8 cellular contexts compared by ENCODE assay signal in genomic region chr16:25065899-25066298, GRCh38. TPM values are rescaled to one million over a fixed set of nuclear protein-coding genes. Genes with fewer than 3 reads are reported as not detected.
DNase-seq lines count a peak whose midpoint lies in the region; ATAC-seq and FAIRE-seq lines count a peak whose summit lies in the region.

No MANE protein-coding gene starts in this region.

- peak overlapping the region; percentile 81 to 98 (median 89) for H3K4me2 ChIP-seq in BLaER1 treated with 17β-estradiol and CSF1 and Interleukin-3, amounts not matched to agents 10 nM and 100 nM

- ATAC-seq in naive B cell (ENCODE audit: low read depth in 2 of 2), result peak; percentile 10 to 16
- no peak for ATAC-seq in GM18868 (IDR thresholded peaks at IDR 0.05; ENCODE audit: unreplicated experiment)

- peak overlapping the region in 3 of 11 experiments; percentile 75 to 80 (median 80); a peak in 3 of 22 replicates for H3K9ac ChIP-seq in BLaER1 treated with 17β-estradiol and CSF1 and Interleukin-3, amounts not matched to agents 10 nM and 100 nM

- H3K36me3 ChIP-seq in BLaER1 treated with 17β-estradiol and CSF1 and Interleukin-3, amounts not matched to agents 10 nM and 100 nM, result no peaks in the 10 kb centered on the region

- H3K9me3 Mint-ChIP-seq in activated T-helper 1 cell treated with anti-CD3 and anti-CD28 coated beads, Interleukin-12 subunit alpha, Interleukin-12 subunit beta, Interleukin-2, Interleukin-4 antibody, amounts not matched to agents 30 ng/mL and 10 ng/mL and 1 ng/mL, durations not matched to agents 14 hours and 24 hours and 36 hours, result no peaks in the 10 kb centered on the region
- H3K9me3 Mint-ChIP-seq in naive B cell, result no peaks in the 10 kb centered on the region

- DNase-seq in GM19239 (ENCODE audit: insufficient read length, low spot score), result no peak
- DNase-seq in activated T-helper 1 cell treated with anti-CD3 and anti-CD28 coated beads, Interleukin-12 subunit alpha, Interleukin-12 subunit beta, Interleukin-2, Interleukin-4 antibody, amounts not matched to agents 30 ng/mL and 10 ng/mL and 1 ng/mL, durations not matched to agents 14 hours and 24 hours and 36 hours (ENCODE audit: low spot score), result no peak
- peak; percentile 29 for DNase-seq in naive B cell
- no peak for DNase-seq in amniotic stem cell (lab: John Stamatoyannopoulos, UW)
- DNase-seq in retina, result no peak
- no peak for DNase-seq in foreskin melanocyte

- FAIRE-seq in GM19239 (lab: Jason Lieb, UNC), result peak; percentile 66

- peak overlapping the region in 8 of 11 experiments; percentile 76 to 84 (median 80); a peak in 14 of 22 replicates for H3K27ac ChIP-seq in BLaER1 treated with 17β-estradiol and CSF1 and Interleukin-3, amounts not matched to agents 10 nM and 100 nM

- H3K27me3 ChIP-seq in BLaER1 treated with 17β-estradiol and CSF1 and Interleukin-3, amounts not matched to agents 10 nM and 100 nM, result peaks cover 4 to 17% (median 11%) of the 10 kb centered on the region in 11 experiments; a peak in 20 of 22 replicates

- intact Hi-C loops in activated T-helper 1 cell treated with anti-CD3 and anti-CD28 coated beads, Interleukin-12 subunit alpha, Interleukin-12 subunit beta, Interleukin-2, Interleukin-4 antibody, amounts not matched to agents 30 ng/mL and 10 ng/mL and 1 ng/mL, durations not matched to agents 14 hours and 24 hours and 36 hours (cut with micrococcal nuclease), result loop anchor here (1.0 to 2.0 kb wide), 5 partner anchors 17 to 191 kb away; partner anchors contain the start of genes LCMT1 and ZKSCAN2

- no peaks in the 10 kb centered on the region for H4K20me1 ChIP-seq in BLaER1 treated with 17β-estradiol and CSF1 and Interleukin-3, amounts not matched to agents 10 nM and 100 nM

- peak overlapping the region; percentile 76 for H3K4me3 Mint-ChIP-seq in activated T-helper 1 cell treated with anti-CD3 and anti-CD28 coated beads, Interleukin-12 subunit alpha, Interleukin-12 subunit beta, Interleukin-2, Interleukin-4 antibody, amounts not matched to agents 30 ng/mL and 10 ng/mL and 1 ng/mL, durations not matched to agents 14 hours and 24 hours and 36 hours
- H3K4me3 Mint-ChIP-seq in naive B cell, result peak overlapping the region in 7 of 8 donors; percentile 80 to 95 (median 89)

- peaks cover 0 to 9% (median 0%) of the 10 kb centered on the region in 11 experiments; a peak in 4 of 22 replicates for H3K9me3 ChIP-seq in BLaER1 treated with 17β-estradiol and CSF1 and Interleukin-3, amounts not matched to agents 10 nM and 100 nM (replicated peaks in 1 of 11)

- H3K27ac Mint-ChIP-seq in activated T-helper 1 cell treated with anti-CD3 and anti-CD28 coated beads, Interleukin-12 subunit alpha, Interleukin-12 subunit beta, Interleukin-2, Interleukin-4 antibody, amounts not matched to agents 30 ng/mL and 10 ng/mL and 1 ng/mL, durations not matched to agents 14 hours and 24 hours and 36 hours, result no peak overlapping the region
- H3K27ac Mint-ChIP-seq in naive B cell, result peak overlapping the region in 5 of 6 donors; percentile 84 to 98 (median 95)

- peaks cover 1% of the 10 kb centered on the region for H3K36me3 Mint-ChIP-seq in activated T-helper 1 cell treated with anti-CD3 and anti-CD28 coated beads, Interleukin-12 subunit alpha, Interleukin-12 subunit beta, Interleukin-2, Interleukin-4 antibody, amounts not matched to agents 30 ng/mL and 10 ng/mL and 1 ng/mL, durations not matched to agents 14 hours and 24 hours and 36 hours (ENCODE audit: low read depth)
- no peaks in the 10 kb centered on the region for H3K36me3 Mint-ChIP-seq in naive B cell

- peaks cover 51% of the 10 kb centered on the region for H3K4me1 Mint-ChIP-seq in activated T-helper 1 cell treated with anti-CD3 and anti-CD28 coated beads, Interleukin-12 subunit alpha, Interleukin-12 subunit beta, Interleukin-2, Interleukin-4 antibody, amounts not matched to agents 30 ng/mL and 10 ng/mL and 1 ng/mL, durations not matched to agents 14 hours and 24 hours and 36 hours (ENCODE audit: low read depth)
- peaks cover 37 to 71% (median 65%) of the 10 kb centered on the region in 3 donors for H3K4me1 Mint-ChIP-seq in naive B cell

- no peak overlapping the region for H3K4me3 ChIP-seq in BLaER1 treated with 17β-estradiol and CSF1 and Interleukin-3, amounts not matched to agents 10 nM and 100 nM

- H3K27me3 Mint-ChIP-seq in activated T-helper 1 cell treated with anti-CD3 and anti-CD28 coated beads, Interleukin-12 subunit alpha, Interleukin-12 subunit beta, Interleukin-2, Interleukin-4 antibody, amounts not matched to agents 30 ng/mL and 10 ng/mL and 1 ng/mL, durations not matched to agents 14 hours and 24 hours and 36 hours (ENCODE audit: insufficient read depth), result peaks cover 5% of the 10 kb centered on the region
- H3K27me3 Mint-ChIP-seq in naive B cell, result no peaks in the 10 kb centered on the region

- peaks cover 46 to 65% (median 55%) of the 10 kb centered on the region in 10 experiments for H3K4me1 ChIP-seq in BLaER1 treated with 17β-estradiol and CSF1 and Interleukin-3, amounts not matched to agents 10 nM and 100 nM

RNA-seq across cellular contexts. Expression of gene LCMT1, which starts 45.6 kb away (rescaled TPM):
- 39.1 and 40.1 TPM in 2 replicates for total RNA-seq in activated T-helper 1 cell treated with anti-CD3 and anti-CD28 coated beads, Interleukin-12 subunit alpha, Interleukin-12 subunit beta, Interleukin-2, Interleukin-4 antibody, amounts not matched to agents 30 ng/mL and 10 ng/mL and 1 ng/mL, durations not matched to agents 14 hours and 24 hours and 36 hours
- 10 to 100 TPM; 20.2 to 42.5 (median 34.8) TPM for polyA plus RNA-seq in naive B cell (ENCODE audit: low read depth in 6 of 6)

RNA-seq across cellular contexts. Expression of gene ARHGAP17, which starts 50.7 kb away (rescaled TPM):
- 80.2 and 87.3 TPM in 2 replicates for total RNA-seq in activated T-helper 1 cell treated with anti-CD3 and anti-CD28 coated beads, Interleukin-12 subunit alpha, Interleukin-12 subunit beta, Interleukin-2, Interleukin-4 antibody, amounts not matched to agents 30 ng/mL and 10 ng/mL and 1 ng/mL, durations not matched to agents 14 hours and 24 hours and 36 hours
- 100 to 1,000 TPM in 4 of 6 donors, 10 to 100 TPM in 2; 90.5 to 200 (median 115) TPM for polyA plus RNA-seq in naive B cell (ENCODE audit: low read depth in 6 of 6)
